9 cellular contexts compared by ENCODE assay signal in the genomic region with DNA sequence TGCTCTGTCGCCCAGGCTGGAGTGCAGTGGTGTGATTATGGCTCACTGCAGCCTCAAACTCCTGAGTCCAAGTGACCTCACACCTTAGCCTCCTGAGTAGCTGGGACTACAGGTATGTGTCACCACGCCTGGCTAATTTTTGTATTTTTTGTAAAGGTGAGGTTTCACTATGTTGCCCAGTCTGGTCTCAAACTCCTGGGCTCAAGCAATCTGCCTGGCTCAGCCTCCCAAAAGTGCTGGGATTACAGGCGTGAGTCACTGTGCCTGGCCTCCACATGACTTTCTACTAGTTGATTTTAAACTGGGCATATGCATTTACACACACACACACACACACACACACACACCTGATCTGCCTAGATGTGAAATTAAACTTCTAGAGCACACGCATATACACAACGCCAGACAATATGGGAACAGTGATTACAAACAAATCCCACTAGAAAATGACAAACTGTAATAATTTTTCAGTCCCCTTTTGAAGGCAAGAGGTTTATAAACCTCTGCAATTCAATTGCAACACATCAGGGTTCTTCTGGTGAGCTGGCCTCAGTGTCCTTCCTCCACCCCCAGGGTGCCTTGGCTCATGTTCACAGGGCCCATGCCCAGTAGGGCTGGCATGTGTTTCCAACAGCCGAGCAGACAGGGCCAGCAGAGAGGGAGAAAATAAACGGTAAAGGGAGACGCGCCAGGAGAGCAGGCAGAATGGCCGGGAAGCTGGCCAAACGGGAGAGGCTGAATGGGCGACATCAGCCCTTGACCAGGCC. TPM values are rescaled to one million over a fixed set of nuclear protein-coding genes. Genes with fewer than 3 reads are reported as not detected.
A peak's percentile ranks its signal among the peaks of the same experiment; 100 is the strongest.
DNase-seq lines count a peak whose midpoint lies in the region; ATAC-seq, FAIRE-seq and TF ChIP-seq lines count a peak whose summit lies in the region.
"Had no signal": no experiment of that assay in that cellular context is flagged by ENCODE, and none has a peak within 500 bp of the region (broad histone marks: within the 10 kb centered on the region; RNA-seq: fewer than 3 reads in every experiment).

No MANE protein-coding gene starts in this region.

- ATAC-seq in A549 (peak; percentile 61 to 72), GM19452 (IDR thresholded peaks at IDR 0.05; ENCODE audit: unreplicated experiment) (no peak), GM19455 (IDR thresholded peaks at IDR 0.05; ENCODE audit: unreplicated experiment) (no peak)
- ATAC-seq: CD8-positive, alpha-beta T cell had no signal

- H3K36me3 ChIP-seq in esophagus muscularis mucosa, result no peaks in the 10 kb centered on the region
- H3K36me3 ChIP-seq in muscle layer of duodenum (ENCODE audit: control insufficient read depth in 1 of 2, insufficient read depth in 2 of 2, low read length in 2 of 2), result no peaks in the 10 kb centered on the region

- peaks cover 66% of the 10 kb centered on the region for H3K4me1 ChIP-seq in A549
- H3K4me1 ChIP-seq in esophagus muscularis mucosa, result peaks cover 21 to 24% (median 23%) of the 10 kb centered on the region in 4 donors
- H3K4me1 ChIP-seq in muscle layer of duodenum (ENCODE audit: control insufficient read depth in 1 of 2, insufficient read depth in 2 of 2, low read length in 2 of 2), result no peaks in the 10 kb centered on the region

- TF ChIP-seq CTCF in A549 (IDR thresholded peaks at IDR 0.05) (no peak), esophagus muscularis mucosa (IDR thresholded peaks at IDR 0.05) (no peak)

- H3K27me3 Mint-ChIP-seq in activated naive CD4-positive, alpha-beta T cell treated with anti-CD3 and anti-CD28 coated beads, Interleukin-2, amount 10 ng/mL, durations not matched to agents 7 days and 5 days, result peaks cover 23% of the 10 kb centered on the region

- CTCF ChIA-PET in A549 (lab: Yijun Ruan, JAX), result interaction anchor here (0.6 to 4.7 kb wide), 14 partner anchors 13 to 678 kb away, joined by 3 to 36 read pairs (median 6); partner anchors contain the start of gene BCAS4
- CTCF ChIA-PET in activated naive CD4-positive, alpha-beta T cell treated with anti-CD3 and anti-CD28 coated beads, Interleukin-2, amount 10 ng/mL, durations not matched to agents 7 days and 5 days (lab: Charles Lee), result interaction anchor here (2.9 kb wide), 1 partner anchor 13 kb away, joined by 9 read pairs; no protein-coding TSS in a partner anchor

- no peaks in the 10 kb centered on the region for H3K9me3 ChIP-seq in A549
- no peaks in the 10 kb centered on the region for H3K9me3 ChIP-seq in esophagus muscularis mucosa
- H3K9me3 ChIP-seq in muscle layer of duodenum (ENCODE audit: control insufficient read depth in 1 of 2, low read length in 2 of 2), result no peaks in the 10 kb centered on the region

- TF ChIP-seq RAD21 in A549 (conservative IDR thresholded peaks at IDR 0.05 in 1 of 2, IDR thresholded peaks at IDR 0.05 in 1 of 2), result 0 out of 5 replicates have a peak, but pooled peaks have one; percentile 5 to 22

- no peaks in the 10 kb centered on the region for H3K36me3 Mint-ChIP-seq in activated naive CD4-positive, alpha-beta T cell treated with anti-CD3 and anti-CD28 coated beads, Interleukin-2, amount 10 ng/mL, durations not matched to agents 7 days and 5 days
- H3K36me3 Mint-ChIP-seq: CD8-positive, alpha-beta T cell had no signal

- H3K4me2 ChIP-seq in A549, result peak overlapping the region; percentile 78

- intact Hi-C loops in esophagus muscularis mucosa (cut with DNase I), result no loop called here

- H3K27ac ChIP-seq in A549 (peak overlapping the region; percentile 96 to 98), esophagus muscularis mucosa (replicated peaks in 1 of 4) (peak overlapping the region; percentile 56 to 75 (median 66)), muscle layer of duodenum (ENCODE audit: low read length) (peak overlapping the region; percentile 16)

- POLR2A ChIA-PET in A549 (lab: Yijun Ruan, JAX), result interaction anchor here (0.5 to 1.9 kb wide), 9 partner anchors 10 to 533 kb away, joined by 3 to 11 read pairs (median 4); partner anchors contain the start of gene BCAS4

- DNase-seq in A549 (ENCODE audit: low read depth in 1 of 2, low spot score in 1 of 2), result peak; percentile 51 to 91
- DNase-seq in NCI-H2196 treated with DMSO at 0.1 percent for 48 hours (lab: John Stamatoyannopoulos, UW; ENCODE audit: unreplicated experiment), result peak; percentile 70
- no peak for DNase-seq in esophagus muscularis mucosa (ENCODE audit: extremely low spot score)
- DNase-seq in foreskin melanocyte, result no peak
- no peak for DNase-seq in activated naive CD4-positive, alpha-beta T cell treated with anti-CD3 and anti-CD28 coated beads, Interleukin-2, amount 10 ng/mL, durations not matched to agents 7 days and 5 days

- no peak for TF ChIP-seq POLR2A in A549 (IDR thresholded peaks at IDR 0.05; ENCODE audit: low read length)
- TF ChIP-seq POLR2A in esophagus muscularis mucosa (IDR thresholded peaks at IDR 0.05; ENCODE audit: low read depth), result no peak

- H3K4me1 Mint-ChIP-seq in activated naive CD4-positive, alpha-beta T cell treated with anti-CD3 and anti-CD28 coated beads, Interleukin-2, amount 10 ng/mL, durations not matched to agents 7 days and 5 days, result no peaks in the 10 kb centered on the region

- 0% methylated on average over 12 of the region's 12 CpGs for WGBS in A549 (ENCODE audit: missing lambda C conversion rate)
- 37% methylated on average over 12 of the region's 12 CpGs for WGBS in esophagus muscularis mucosa

- no peak overlapping the region for H3K4me3 Mint-ChIP-seq in activated naive CD4-positive, alpha-beta T cell treated with anti-CD3 and anti-CD28 coated beads, Interleukin-2, amount 10 ng/mL, durations not matched to agents 7 days and 5 days
- H3K4me3 Mint-ChIP-seq: CD8-positive, alpha-beta T cell had no signal

- H3K9me3 Mint-ChIP-seq in activated naive CD4-positive, alpha-beta T cell treated with anti-CD3 and anti-CD28 coated beads, Interleukin-2, amount 10 ng/mL, durations not matched to agents 7 days and 5 days, result no peaks in the 10 kb centered on the region
- H3K9me3 Mint-ChIP-seq: CD8-positive, alpha-beta T cell had no signal

- H3K4me3 ChIP-seq in A549, result 0 out of 3 replicates have a peak overlapping the region, but pooled peaks have one; percentile 4
- no peak overlapping the region for H3K4me3 ChIP-seq in esophagus muscularis mucosa
- no peak overlapping the region for H3K4me3 ChIP-seq in muscle layer of duodenum (ENCODE audit: low read depth in 1 of 2, low read length in 2 of 2)

- TF ChIP-seq EP300 in A549 (IDR thresholded peaks at IDR 0.05) (peak; percentile 40 to 85; a peak in 3 of 5 replicates), esophagus muscularis mucosa (IDR thresholded peaks at IDR 0.05) (no peak)

- no peak overlapping the region for H3K27ac Mint-ChIP-seq in activated naive CD4-positive, alpha-beta T cell treated with anti-CD3 and anti-CD28 coated beads, Interleukin-2, amount 10 ng/mL, durations not matched to agents 7 days and 5 days
- H3K27ac Mint-ChIP-seq: CD8-positive, alpha-beta T cell had no signal

- FAIRE-seq in A549 (lab: Jason Lieb, UNC), result no peak

- H3K27me3 ChIP-seq in esophagus muscularis mucosa (no peaks in the 10 kb centered on the region), muscle layer of duodenum (ENCODE audit: low read depth, low read length) (no peaks in the 10 kb centered on the region)

TF ChIP-seq in A549, 52 proteins besides CTCF, POLR2A, EP300 and RAD21 (continues in another document):
- TF ChIP-seq ZNF302 (CRISPR knock-in tag; IDR thresholded peaks at IDR 0.05) (peak; percentile 60; the same call in 1 of the 2 replicates), TFCP2L1 (CRISPR knock-in tag; IDR thresholded peaks at IDR 0.05) (no peak), HMGXB4 (CRISPR knock-in tag; IDR thresholded peaks at IDR 0.05; ENCODE audit: borderline replicate concordance) (no peak), KDM1A (IDR thresholded peaks at IDR 0.05; ENCODE audit: low read depth) (no peak), NPAS2 (CRISPR knock-in tag; IDR thresholded peaks at IDR 0.05; ENCODE audit: borderline replicate concordance) (0 out of 2 replicates have a peak, but pooled peaks have one; percentile 1), CEBPB (IDR thresholded peaks at IDR 0.05) (peak; percentile 89 to 96), HOXA7 (CRISPR knock-in tag; IDR thresholded peaks at IDR 0.05) (peak; percentile 75; the same call in 1 of the 2 replicates), RNF2 (IDR thresholded peaks at IDR 0.05; ENCODE audit: borderline replicate concordance, low read depth) (no peak)
- TF ChIP-seq, protein P1, sequence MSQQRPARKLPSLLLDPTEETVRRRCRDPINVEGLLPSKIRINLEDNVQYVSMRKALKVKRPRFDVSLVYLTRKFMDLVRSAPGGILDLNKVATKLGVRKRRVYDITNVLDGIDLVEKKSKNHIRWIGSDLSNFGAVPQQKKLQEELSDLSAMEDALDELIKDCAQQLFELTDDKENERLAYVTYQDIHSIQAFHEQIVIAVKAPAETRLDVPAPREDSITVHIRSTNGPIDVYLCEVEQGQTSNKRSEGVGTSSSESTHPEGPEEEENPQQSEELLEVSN (IDR thresholded peaks at IDR 0.05; ENCODE audit: borderline replicate concordance, low read depth), result 0 out of 2 replicates have a peak, but pooled peaks have one; percentile 53

RNA-seq across cellular contexts. Expression of gene PARD6B, which starts 31.2 kb away (rescaled TPM):
- polyA plus RNA-seq in A549 (2011; rRNA removed) (6.2 and 6.4 TPM in 2 replicates), A549 (2017; fragmentation: RNase III; extraction: RNeasy Plus Mini Kit Qiagen cat#74134 plus additional on column Dnase treatment) (2.7 to 3.1 TPM (median 2.8 TPM) in 3 replicates)
- 1.6 and 1.7 TPM in 2 replicates for polyA plus RNA-seq in A549 (2012; cell fraction: cytosol; rRNA removed)
- 1.3 and 1.7 TPM in 2 replicates for polyA plus RNA-seq in A549 (2012; cell fraction: nucleus; rRNA removed)
- 11.1 and 11.2 TPM in 2 replicates for polyA minus RNA-seq in A549 (2011; rRNA and poly(A)+ RNA removed)
- 1 to 10 TPM in 3 of 4 donors, under 1 TPM in 1; 0.99 to 4.2 (median 2.8) TPM for total RNA-seq in esophagus muscularis mucosa

RNA-seq across cellular contexts. Expression of gene BCAS4, which starts 32.2 kb away (rescaled TPM):
- 15.5 and 16.9 TPM in 2 replicates for polyA plus RNA-seq in A549 (2011; rRNA removed)
- 48.8 and 49.8 TPM in 2 replicates for polyA plus RNA-seq in A549 (2012; cell fraction: cytosol; rRNA removed)
- polyA plus RNA-seq in A549 (2012; cell fraction: nucleus; rRNA removed), result 14.4 and 23.6 TPM in 2 replicates
- 45.9 to 48.4 TPM (median 46.6 TPM) in 3 replicates for polyA plus RNA-seq in A549 (2017; fragmentation: RNase III; extraction: RNeasy Plus Mini Kit Qiagen cat#74134 plus additional on column Dnase treatment)
- polyA minus RNA-seq in A549 (2011; rRNA and poly(A)+ RNA removed), result 8.7 and 10.3 TPM in 2 replicates
- 1 to 10 TPM; 3.1 to 5.4 (median 4.5) TPM for total RNA-seq in esophagus muscularis mucosa

Comparison
In these comparisons a context has a peak if more than half of its experiments do, and no peak if none do; other contexts are left out.
1. ATAC-seq: peak in A549 (2 of 2); none in GM19452 (single experiment) and GM19455 (single experiment).
2. DNase-seq: peak in A549 (2 of 2) and NCI-H2196 treated with DMSO at 0.1 percent for 48 hours (single experiment); none in esophagus muscularis mucosa (single experiment), foreskin melanocyte (single experiment) and activated naive CD4-positive, alpha-beta T cell treated with anti-CD3 and anti-CD28 coated beads, Interleukin-2, amount 10 ng/mL, durations not matched to agents 7 days and 5 days (single experiment).
3. H3K27ac ChIP-seq: peak in every context shown above with its lines; median percentile 97 in A549; 66 in esophagus muscularis mucosa; 16 in muscle layer of duodenum.